In the genomic region with DNA sequence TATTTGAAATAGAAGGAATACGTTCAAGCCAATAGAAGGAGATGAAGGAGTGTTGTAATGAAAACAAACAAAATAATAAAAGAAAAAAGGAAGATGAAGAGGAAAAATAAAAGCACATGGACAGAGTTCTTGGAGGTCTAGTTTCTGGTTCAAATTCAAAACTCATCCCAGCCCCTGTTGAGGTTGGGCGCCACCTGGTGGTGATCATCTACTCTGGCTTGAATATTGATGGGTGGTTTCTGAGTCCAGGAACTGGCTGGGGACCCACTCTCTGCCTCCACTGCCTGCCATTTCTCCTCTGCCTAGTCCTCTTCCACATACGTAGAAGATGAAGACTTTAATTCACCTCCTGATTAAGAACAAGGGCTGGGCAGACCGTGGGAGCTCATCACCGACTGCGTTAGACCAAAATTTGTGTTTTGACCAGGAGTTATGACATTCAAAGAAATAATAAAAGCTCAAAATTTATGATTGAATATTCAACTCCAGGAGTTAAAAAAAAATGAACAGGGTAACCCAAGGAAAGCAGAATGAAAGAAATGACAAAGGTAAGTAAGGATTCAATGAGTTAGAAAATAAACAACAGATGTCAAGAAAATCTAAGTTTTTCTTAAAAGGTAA, we compare ENCODE assay signal across 2 cellular contexts.
TF ChIP-seq lines count a peak whose summit lies in the region.

No MANE protein-coding gene starts in this region.

TF ChIP-seq in HCT116, 20 proteins besides CTCF, POLR2A, EP300 and RAD21 (continued from another document):
- TF ChIP-seq CEBPB (IDR thresholded peaks at IDR 0.05; ENCODE audit: low read depth): no peak
- no peak for TF ChIP-seq EZH2phosphoT487 (IDR thresholded peaks at IDR 0.05; ENCODE audit: borderline replicate concordance)
- TF ChIP-seq, protein P1, sequence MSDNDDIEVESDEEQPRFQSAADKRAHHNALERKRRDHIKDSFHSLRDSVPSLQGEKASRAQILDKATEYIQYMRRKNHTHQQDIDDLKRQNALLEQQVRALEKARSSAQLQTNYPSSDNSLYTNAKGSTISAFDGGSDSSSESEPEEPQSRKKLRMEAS (IDR thresholded peaks at IDR 0.05): no peak
- TF ChIP-seq SIN3A (IDR thresholded peaks at IDR 0.05; ENCODE audit: low read depth): no peak
- TF ChIP-seq, protein P2, sequence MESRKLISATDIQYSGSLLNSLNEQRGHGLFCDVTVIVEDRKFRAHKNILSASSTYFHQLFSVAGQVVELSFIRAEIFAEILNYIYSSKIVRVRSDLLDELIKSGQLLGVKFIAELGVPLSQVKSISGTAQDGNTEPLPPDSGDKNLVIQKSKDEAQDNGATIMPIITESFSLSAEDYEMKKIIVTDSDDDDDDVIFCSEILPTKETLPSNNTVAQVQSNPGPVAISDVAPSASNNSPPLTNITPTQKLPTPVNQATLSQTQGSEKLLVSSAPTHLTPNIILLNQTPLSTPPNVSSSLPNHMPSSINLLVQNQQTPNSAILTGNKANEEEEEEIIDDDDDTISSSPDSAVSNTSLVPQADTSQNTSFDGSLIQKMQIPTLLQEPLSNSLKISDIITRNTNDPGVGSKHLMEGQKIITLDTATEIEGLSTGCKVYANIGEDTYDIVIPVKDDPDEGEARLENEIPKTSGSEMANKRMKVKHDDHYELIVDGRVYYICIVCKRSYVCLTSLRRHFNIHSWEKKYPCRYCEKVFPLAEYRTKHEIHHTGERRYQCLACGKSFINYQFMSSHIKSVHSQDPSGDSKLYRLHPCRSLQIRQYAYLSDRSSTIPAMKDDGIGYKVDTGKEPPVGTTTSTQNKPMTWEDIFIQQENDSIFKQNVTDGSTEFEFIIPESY (IDR thresholded peaks at IDR 0.05; ENCODE audit: extremely low read depth, insufficient replicate concordance, low read length): no peak
TF ChIP-seq in HCT116: peak in this region for 0.

TF ChIP-seq in GM12878, 131 proteins besides CTCF, POLR2A, EP300 and RAD21 (continued from another document):
- no peak for TF ChIP-seq NFYA (IDR thresholded peaks at IDR 0.05; ENCODE audit: borderline replicate concordance, low read depth, low read length)
